30 cellular contexts compared by ENCODE assay signal in genomic region chr1:224932607-224933249, GRCh38. TPM values are rescaled to one million over a fixed set of nuclear protein-coding genes. Genes with fewer than 3 reads are reported as not detected.
"Had no signal": no experiment of that assay in that cellular context is flagged by ENCODE, and none has a peak within 500 bp of the region (broad histone marks: within the 10 kb centered on the region; RNA-seq: fewer than 3 reads in every experiment).

No MANE protein-coding gene starts in this region.

- DNase-seq: activated CD4-positive, alpha-beta memory T cell treated with anti-CD3 and anti-CD28 coated beads for 36 hours; activated CD4-positive, alpha-beta T cell treated with anti-CD3 and anti-CD28 coated beads for 36 hours; activated CD4-positive, alpha-beta T cell treated with anti-CD3 and anti-CD28 coated beads, Interleukin-2, amount 10 ng/mL, durations not matched to agents 24 days and 14 days; activated CD4-positive, CD25-positive, alpha-beta regulatory T cell; activated CD4-positive, CD25-positive, alpha-beta regulatory T cell treated with anti-CD3 and anti-CD28 coated beads, Interleukin-2, amount 50 U/mL, for 72 hours; activated CD8-positive, alpha-beta memory T cell treated with anti-CD3 and anti-CD28 coated beads, Interleukin-2, amount 10 ng/mL, durations not matched to agents 7 days and 5 days; activated CD8-positive, alpha-beta memory T cell treated with anti-CD3 and anti-CD28 coated beads, Interleukin-2, amount 50 U/mL, for 4 hours; activated CD8-positive, alpha-beta T cell treated with anti-CD3 and anti-CD28 coated beads, Interleukin-2, amount 10 ng/mL, durations not matched to agents 7 days and 5 days; activated effector memory CD4-positive, alpha-beta T cell treated with anti-CD3 and anti-CD28 coated beads, Interleukin-2, amount 50 U/mL, for 16 hours; activated naive CD4-positive, alpha-beta T cell treated with anti-CD3 and anti-CD28 coated beads for 36 hours; activated naive CD8-positive, alpha-beta T cell treated with anti-CD3 and anti-CD28 coated beads for 36 hours; activated naive CD8-positive, alpha-beta T cell treated with anti-CD3 and anti-CD28 coated beads, Interleukin-2, amount 50 U/mL, for 24 hours; activated T-cell treated with anti-CD3 and anti-CD28 coated beads, Interleukin-2, amount 50 U/mL, for 1 hour; activated T-cell treated with anti-CD3 and anti-CD28 coated beads, Interleukin-2, amount 50 U/mL, for 48 hours; brain microvascular endothelial cell; cortex of kidney; dermis blood vessel endothelial cell; effector CD4-positive, alpha-beta T cell; effector memory CD8-positive, alpha-beta T cell; esophagus squamous epithelium; foreskin melanocyte; heart right ventricle; T-helper 1 cell; T-helper 17 cell; T1000 had no signal

- ATAC-seq: activated CD4-positive, alpha-beta T cell treated with anti-CD3 and anti-CD28 coated beads for 36 hours; activated CD8-positive, alpha-beta memory T cell treated with anti-CD3 and anti-CD28 coated beads, Interleukin-2, amount 10 ng/mL, durations not matched to agents 7 days and 5 days; activated CD8-positive, alpha-beta T cell treated with anti-CD3 and anti-CD28 coated beads, Interleukin-2, amount 10 ng/mL, durations not matched to agents 7 days and 5 days; activated naive CD8-positive, alpha-beta T cell treated with anti-CD3 and anti-CD28 coated beads, Interleukin-2, amount 50 U/mL, for 24 hours; effector memory CD8-positive, alpha-beta T cell; gastroesophageal sphincter; heart right ventricle; T-helper 17 cell had no signal

- H3K27me3 ChIP-seq: brain microvascular endothelial cell, gastroesophageal sphincter had no signal

- H3K27ac ChIP-seq: brain microvascular endothelial cell, epithelial cell of prostate, esophagus squamous epithelium, gastroesophageal sphincter, heart right ventricle had no signal

- H3K4me3 ChIP-seq: esophagus squamous epithelium, gastroesophageal sphincter, heart right ventricle had no signal

- FAIRE-seq: astrocyte, endometrium, endothelial cell of umbilical vein had no signal

- H3K36me3 ChIP-seq: brain microvascular endothelial cell, esophagus squamous epithelium, gastroesophageal sphincter, heart right ventricle had no signal

RNA-seq across cellular contexts. Expression of gene DNAH14, which starts 3.3 kb away (rescaled TPM):
- total RNA-seq: activated CD4-positive, alpha-beta T cell treated with anti-CD3 and anti-CD28 coated beads, Interleukin-2, amount 10 ng/mL, durations not matched to agents 24 days and 14 days; activated CD8-positive, alpha-beta T cell treated with anti-CD3 and anti-CD28 coated beads, Interleukin-2, amount 10 ng/mL, durations not matched to agents 7 days and 5 days had no signal
